ENCODE assay signal across 19 cellular contexts in the genomic region with DNA sequence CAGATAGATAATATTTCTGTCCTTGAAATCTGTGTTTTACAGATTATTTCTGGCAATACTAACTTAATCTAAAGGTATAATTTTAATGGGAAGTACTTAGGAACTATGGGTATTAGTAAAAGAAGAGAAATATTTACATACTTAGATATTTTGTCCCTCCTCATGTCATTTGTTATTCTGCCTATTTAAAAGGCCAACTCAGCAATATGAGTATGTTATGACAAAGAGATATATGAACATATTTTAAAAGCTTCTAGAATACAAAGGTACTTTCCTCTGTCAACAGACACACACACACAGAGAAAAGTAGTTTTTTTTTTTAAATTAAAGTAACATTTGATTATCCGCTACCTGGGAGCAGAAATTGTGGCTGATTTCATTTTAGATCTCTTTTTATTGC. TPM values are rescaled to one million over a fixed set of nuclear protein-coding genes. Genes with fewer than 3 reads are reported as not detected.
DNase-seq lines count a peak whose midpoint lies in the region; ATAC-seq and TF ChIP-seq lines count a peak whose summit lies in the region.
"Had no signal": no experiment of that assay in that cellular context is flagged by ENCODE, and none has a peak within 500 bp of the region (broad histone marks: within the 10 kb centered on the region; RNA-seq: fewer than 3 reads in every experiment).

No MANE protein-coding gene starts in this region.

- H3K27ac ChIP-seq in PC-9 (peak overlapping the region; percentile 100), smooth muscle cell (ENCODE audit: low read depth) (peak overlapping the region; percentile 94)

- H3K9me3 Mint-ChIP-seq in Calu3 (ENCODE audit: low read depth, unreplicated experiment) (no peaks in the 10 kb centered on the region), chondrocyte (ENCODE audit: low read depth) (no peaks in the 10 kb centered on the region)
- H3K9me3 Mint-ChIP-seq: CD8-positive, alpha-beta T cell had no signal

- H3K79me2 ChIP-seq in PC-9 (ENCODE audit: low read depth) (peaks cover 87% of the 10 kb centered on the region), smooth muscle cell (ENCODE audit: low read depth) (peaks cover 39% of the 10 kb centered on the region)

- no peak for TF ChIP-seq CTCF in Calu3 (IDR thresholded peaks at IDR 0.05; ENCODE audit: unreplicated experiment)
- no peak for TF ChIP-seq CTCF in PC-9 (conservative IDR thresholded peaks at IDR 0.05)
- TF ChIP-seq CTCF in chondrocyte (IDR thresholded peaks at IDR 0.05), result no peak
- TF ChIP-seq CTCF in smooth muscle cell (IDR thresholded peaks at IDR 0.05; ENCODE audit: borderline replicate concordance, insufficient read depth, poor library complexity, severe bottlenecking), result no peak

- 100% methylated on average over 1 of the region's 1 CpG for WGBS in smooth muscle cell (ENCODE audit: low lambda C conversion rate)

- no peak for ATAC-seq in GM21825 (IDR thresholded peaks at IDR 0.05; ENCODE audit: unreplicated experiment)
- ATAC-seq: CD8-positive, alpha-beta T cell had no signal

- POLR2A ChIA-PET in PC-9 (lab: Charles Lee; ENCODE audit: unreplicated experiment), result no interaction called here

- no TSS peak for BruUV-seq in Calu3 (replicated peaks; lab: Mats Ljungman, UMichigan)
- BruUV-seq in PC-9 (replicated peaks; lab: Mats Ljungman, UMichigan), result no TSS peak

- H4K20me1 ChIP-seq in PC-9 (ENCODE audit: insufficient read depth) (no peaks in the 10 kb centered on the region), smooth muscle cell (ENCODE audit: low read depth) (no peaks in the 10 kb centered on the region)

- H3K27me3 ChIP-seq in PC-9 (ENCODE audit: insufficient read depth, low read depth) (no peaks in the 10 kb centered on the region), smooth muscle cell (ENCODE audit: low read depth) (no peaks in the 10 kb centered on the region)

- no peak overlapping the region for H2AFZ ChIP-seq in PC-9
- H2AFZ ChIP-seq in smooth muscle cell (ENCODE audit: low read depth), result no peak overlapping the region

- H3K4me3 ChIP-seq in PC-9, result peak overlapping the region; percentile 33; the same call in 1 of the 2 replicates
- H3K4me3 ChIP-seq in smooth muscle cell, result no peak overlapping the region

- CTCF ChIA-PET in Calu3 (lab: Charles Lee) (interaction anchor here (1.2 to 1.8 kb wide), 2 partner anchors 10 to 261 kb away, joined by 3 to 7 read pairs; no protein-coding TSS in a partner anchor), PC-9 (lab: Charles Lee) (no interaction called here)

- H3K36me3 Mint-ChIP-seq in Calu3 (ENCODE audit: insufficient read depth, unreplicated experiment), result peaks cover 82% of the 10 kb centered on the region
- peaks cover 15% of the 10 kb centered on the region for H3K36me3 Mint-ChIP-seq in chondrocyte (ENCODE audit: low read depth)
- H3K36me3 Mint-ChIP-seq: CD8-positive, alpha-beta T cell had no signal

- in situ Hi-C loops in ACHN (cut with HindIII; ENCODE audit: low pct_ligation_motif_present, low pct_unique_long_range_greater_than_20kb, low sequenced_read_pairs), result no loop called here

- H3K36me3 ChIP-seq in PC-9 (ENCODE audit: low read depth) (peaks cover 76% of the 10 kb centered on the region), smooth muscle cell (ENCODE audit: low read depth) (peaks cover 10% of the 10 kb centered on the region)

- H3K27me3 Mint-ChIP-seq in Calu3 (ENCODE audit: unreplicated experiment) (no peaks in the 10 kb centered on the region), chondrocyte (ENCODE audit: low read depth) (no peaks in the 10 kb centered on the region)

- peaks cover 52% of the 10 kb centered on the region for H3K4me1 ChIP-seq in PC-9 (replicated peaks; ENCODE audit: insufficient read depth)
- H3K4me1 ChIP-seq in smooth muscle cell (ENCODE audit: low read depth), result peaks cover 10% of the 10 kb centered on the region

- no peaks in the 10 kb centered on the region for H3K9me3 ChIP-seq in PC-9 (ENCODE audit: insufficient read depth, low read depth)
- no peaks in the 10 kb centered on the region for H3K9me3 ChIP-seq in smooth muscle cell (replicated peaks; ENCODE audit: low read depth)

- H3K27ac Mint-ChIP-seq in Calu3 (ENCODE audit: unreplicated experiment) (peak overlapping the region; percentile 94), chondrocyte (ENCODE audit: unreplicated experiment) (peak overlapping the region; percentile 45)
- H3K27ac Mint-ChIP-seq: CD8-positive, alpha-beta T cell had no signal

- H3K9ac ChIP-seq in smooth muscle cell (ENCODE audit: low read depth), result no peak overlapping the region

- no peak for DNase-seq in Calu3
- DNase-seq in PC-9, result no peak
- no peak for DNase-seq in chondrocyte (ENCODE audit: low spot score)
- DNase-seq in smooth muscle cell (lab: John Stamatoyannopoulos, UW; ENCODE audit: unreplicated experiment), result no peak
- DNase-seq in activated CD4-positive, CD25-positive, alpha-beta regulatory T cell treated with anti-CD3 and anti-CD28 coated beads, Interleukin-2, amount 50 U/mL, for 72 hours, result no peak
- no peak for DNase-seq in ACHN
- DNase-seq: AML-193; C1 segment of cervical spinal cord; CD8-positive, alpha-beta T cell; DMS153; KG1; NCI-H1092 treated with DMSO at 0.1 percent for 48 hours; NCI-H146; NCI-H2029 treated with DMSO at 0.1 percent for 48 hours; NCI-H2171; NCI-H526; Right ventricle myocardium superior; SW 1271 had no signal

- peaks cover 22% of the 10 kb centered on the region for H3K4me1 Mint-ChIP-seq in Calu3 (ENCODE audit: low read depth, unreplicated experiment)
- peaks cover 49% of the 10 kb centered on the region for H3K4me1 Mint-ChIP-seq in chondrocyte (ENCODE audit: low read depth)

- intact Hi-C loops in Calu3 (cut with micrococcal nuclease; ENCODE audit: unreplicated experiment) (no loop called here), PC-9 (cut with micrococcal nuclease; ENCODE audit: unreplicated experiment) (loop anchor here (2.0 kb wide), 1 partner anchor 35 kb away; no protein-coding TSS in a partner anchor)

- H3K4me2 ChIP-seq in PC-9 (peak overlapping the region; percentile 77), smooth muscle cell (no peak overlapping the region)

- H3F3A ChIP-seq in PC-9 (ENCODE audit: insufficient read depth, low read depth) (peaks cover 30% of the 10 kb centered on the region), smooth muscle cell (ENCODE audit: low read depth) (peaks cover 10% of the 10 kb centered on the region)

- no peak overlapping the region for H3K4me3 Mint-ChIP-seq in Calu3 (ENCODE audit: low read depth, unreplicated experiment)
- no peak overlapping the region for H3K4me3 Mint-ChIP-seq in chondrocyte (ENCODE audit: unreplicated experiment)
- H3K4me3 Mint-ChIP-seq: CD8-positive, alpha-beta T cell had no signal

- H3K9me2 ChIP-seq in PC-9 (ENCODE audit: insufficient read depth), result 0 out of 2 replicates have a peak, but pooled peaks cover 6% of the 10 kb centered on the region

RNA-seq across cellular contexts. Expression of a gene that starts 7.9 kb away (rescaled TPM):
- total RNA-seq in Calu3 (2022) (37.7 and 49.4 TPM in 2 replicates), PC-9 (2021) (110 and 187 TPM in 2 replicates), chondrocyte (5.6 to 31.5 TPM (median 29.7 TPM) in 3 replicates), smooth muscle cell (10.2 and 13.9 TPM in 2 replicates)
- polyA plus RNA-seq in smooth muscle cell, result 1.1 and 2.0 TPM in 2 replicates
- total RNA-seq: CD8-positive, alpha-beta T cell had no signal
